ENCODE assay signal across 17 cellular contexts in the genomic region with DNA sequence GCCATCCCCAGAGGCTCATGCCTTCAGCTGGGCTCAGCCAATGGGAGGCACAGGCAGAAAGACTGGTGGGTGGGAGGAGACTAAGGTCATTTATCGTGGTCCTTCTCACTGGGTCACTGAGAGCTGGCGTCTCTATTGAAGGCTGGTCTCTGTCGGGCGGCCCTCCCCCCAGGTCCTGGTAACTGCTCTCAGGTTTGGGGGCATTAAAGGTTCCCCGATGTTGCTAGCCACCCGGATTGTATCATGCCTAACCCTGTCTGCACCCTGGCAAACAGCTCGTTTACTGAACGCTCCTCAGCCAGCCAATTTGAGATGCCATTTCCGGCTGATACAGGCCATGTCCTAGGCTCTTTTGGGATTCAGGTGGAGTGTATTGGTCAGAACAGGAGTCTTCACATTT. TPM values are rescaled to one million over a fixed set of nuclear protein-coding genes. Genes with fewer than 3 reads are reported as not detected.
DNase-seq lines count a peak whose midpoint lies in the region; ATAC-seq and TF ChIP-seq lines count a peak whose summit lies in the region.
"Had no signal": no experiment of that assay in that cellular context is flagged by ENCODE, and none has a peak within 500 bp of the region (broad histone marks: within the 10 kb centered on the region; RNA-seq: fewer than 3 reads in every experiment).

No MANE protein-coding gene starts in this region.

- H3K4me3 ChIP-seq in fibroblast of lung (replicated peaks in 1 of 4; ENCODE audit: control extremely low read depth in 1 of 4, insufficient read depth in 1 of 4, low read depth in 3 of 4, low read length in 4 of 4) (no peak overlapping the region), uterus (no peak overlapping the region)
- H3K4me3 ChIP-seq: adrenal gland, GM12878 had no signal

- no peaks in the 10 kb centered on the region for H3K79me2 ChIP-seq in fibroblast of lung (ENCODE audit: control insufficient read depth, insufficient read depth, low read length)

- peaks cover 2% of the 10 kb centered on the region for H3K27me3 ChIP-seq in fibroblast of lung (ENCODE audit: control insufficient read depth, insufficient read depth, low read length)
- no peaks in the 10 kb centered on the region for H3K27me3 ChIP-seq in uterus
- H3K27me3 ChIP-seq: adrenal gland had no signal

- peak overlapping the region; percentile 66 for H3K4me2 ChIP-seq in fibroblast of lung (ENCODE audit: extremely low read depth, insufficient read depth, low read length)

- TF ChIP-seq CTCF in fibroblast of lung (conservative IDR thresholded peaks at IDR 0.05 in 1 of 2, IDR thresholded peaks at IDR 0.05 in 1 of 2; ENCODE audit: low read depth in 1 of 2, low read length in 2 of 2) (no peak), uterus (IDR thresholded peaks at IDR 0.05) (no peak)

- H3K36me3 ChIP-seq in fibroblast of lung (ENCODE audit: control insufficient read depth, insufficient read depth, low read length): peaks cover 3% of the 10 kb centered on the region
- H3K36me3 ChIP-seq in uterus: no peaks in the 10 kb centered on the region

- H4K20me1 ChIP-seq in fibroblast of lung (ENCODE audit: control insufficient read depth, extremely low read depth, insufficient read depth, low read length): no peaks in the 10 kb centered on the region

- intact Hi-C loops in Right ventricle myocardium inferior (cut with DNase I) (loop anchor here (5.0 kb wide), 1 partner anchor 639 kb away; no protein-coding TSS in a partner anchor), left ventricle myocardium superior (cut with micrococcal nuclease) (no loop called here), sciatic nerve (cut with DNase I) (no loop called here), uterus (cut with DNase I; ENCODE audit: low total_unique reads) (no loop called here)

- no peak overlapping the region for H2AFZ ChIP-seq in fibroblast of lung (ENCODE audit: low read length)

- H3K9me3 ChIP-seq in fibroblast of lung (ENCODE audit: control insufficient read depth, insufficient read depth, low read depth, low read length): no peaks in the 10 kb centered on the region
- H3K9me3 ChIP-seq in uterus: no peaks in the 10 kb centered on the region
- H3K9me3 ChIP-seq: adrenal gland had no signal

- H3K27ac ChIP-seq in fibroblast of lung (ENCODE audit: insufficient read depth, low read length) (peak overlapping the region; percentile 87), uterus (peak overlapping the region; percentile 65 to 67)

- no peak for DNase-seq in Right ventricle myocardium inferior (ENCODE audit: missing footprints)
- no peak for DNase-seq in left ventricle myocardium superior
- no peak for DNase-seq in fibroblast of lung (ENCODE audit: low read depth in 2 of 2)
- DNase-seq in sciatic nerve (ENCODE audit: low spot score): peak; percentile 54
- no peak for DNase-seq in uterus
- no peak for DNase-seq in effector CD4-positive, alpha-beta T cell
- DNase-seq: ACHN; activated CD4-positive, alpha-beta T cell treated with anti-CD3 and anti-CD28 coated beads, Interleukin-2, amount 50 U/mL, for 48 hours; CD8-positive, alpha-beta memory T cell; cortex of kidney; KG1; NCI-H345; stimulated activated naive CD8-positive, alpha-beta T cell treated with anti-CD3 and anti-CD28 coated beads, Interleukin-15, Interleukin-2, amounts not matched to agents 100 U/mL and 50 U/mL, for 24 hours had no signal

- no peak for TF ChIP-seq POLR2A in uterus (IDR thresholded peaks at IDR 0.05)

- H3K9ac ChIP-seq in fibroblast of lung (ENCODE audit: insufficient read depth, low read length): peak overlapping the region; percentile 28

- H3K4me1 ChIP-seq in fibroblast of lung (ENCODE audit: control insufficient read depth, extremely low read depth, insufficient read depth, low read length): peaks cover 14% of the 10 kb centered on the region
- no peaks in the 10 kb centered on the region for H3K4me1 ChIP-seq in uterus
- H3K4me1 ChIP-seq: adrenal gland had no signal

- ATAC-seq in Right ventricle myocardium inferior (peak; percentile 3), left ventricle myocardium superior (no peak), sciatic nerve (peak; percentile 23), GM18907 (IDR thresholded peaks at IDR 0.05; ENCODE audit: unreplicated experiment) (no peak), GM21381 (IDR thresholded peaks at IDR 0.05; ENCODE audit: unreplicated experiment) (no peak)
- ATAC-seq: GM12878; stimulated activated naive CD8-positive, alpha-beta T cell treated with anti-CD3 and anti-CD28 coated beads, Interleukin-15, Interleukin-2, amounts not matched to agents 100 U/mL and 50 U/mL, for 24 hours had no signal

RNA-seq across cellular contexts. Expression of a gene that starts 10.5 kb away (rescaled TPM):
- 42.1 TPM for total RNA-seq in Right ventricle myocardium inferior
- total RNA-seq in left ventricle myocardium superior: 39.3 TPM
- total RNA-seq in fibroblast of lung: 59.8 and 66.2 TPM in 2 replicates
- 105 and 130 TPM in 2 replicates for polyA plus RNA-seq in fibroblast of lung
- 73.5 and 86.1 TPM in 2 replicates for polyA plus RNA-seq in fibroblast of lung (2012)
- 14.9 and 19.2 TPM in 2 replicates for polyA minus RNA-seq in fibroblast of lung (ENCODE audit: low replicate concordance)
- 74.4 TPM for total RNA-seq in sciatic nerve
- total RNA-seq in uterus: 10 to 100 TPM; 36.9 to 90.0 (median 56.3) TPM

RNA-seq across cellular contexts. Expression of a gene that starts 14.9 kb away (rescaled TPM):
- 13.3 TPM for total RNA-seq in Right ventricle myocardium inferior
- total RNA-seq in left ventricle myocardium superior: 11.7 TPM
- total RNA-seq in fibroblast of lung: 26.7 and 28.6 TPM in 2 replicates
- polyA plus RNA-seq in fibroblast of lung: 52.1 and 57.0 TPM in 2 replicates
- 33.9 and 40.6 TPM in 2 replicates for polyA plus RNA-seq in fibroblast of lung (2012)
- polyA minus RNA-seq in fibroblast of lung (ENCODE audit: low replicate concordance): 31.2 and 42.2 TPM in 2 replicates
- 53.2 TPM for total RNA-seq in sciatic nerve
- total RNA-seq in uterus: 10 to 100 TPM; 25.6 to 62.8 (median 46.0) TPM

RNA-seq across cellular contexts. Expression of a gene that starts 28.3 kb away (rescaled TPM):
- 30.4 TPM for total RNA-seq in Right ventricle myocardium inferior
- total RNA-seq in left ventricle myocardium superior: 27.5 TPM
- total RNA-seq in fibroblast of lung: 7.7 and 12.9 TPM in 2 replicates
- 90.3 and 118 TPM in 2 replicates for polyA plus RNA-seq in fibroblast of lung
- polyA plus RNA-seq in fibroblast of lung (2012): 55.7 and 70.8 TPM in 2 replicates
- 5.2 and 5.3 TPM in 2 replicates for polyA minus RNA-seq in fibroblast of lung (ENCODE audit: low replicate concordance)
- total RNA-seq in sciatic nerve: 43.8 TPM
- 10 to 100 TPM in 3 of 4 donors, 1 to 10 TPM in 1; 3.2 to 56.4 (median 25.7) TPM for total RNA-seq in uterus

Comparison
In these comparisons a context has a peak if more than half of its experiments do, and no peak if none do; other contexts are left out.
1. ATAC-seq: peak in Right ventricle myocardium inferior (single experiment) and sciatic nerve (single experiment); none in left ventricle myocardium superior (single experiment), GM18907 (single experiment) and GM21381 (single experiment).